Comparison of ENCODE assay signal across 23 cellular contexts in the genomic region with DNA sequence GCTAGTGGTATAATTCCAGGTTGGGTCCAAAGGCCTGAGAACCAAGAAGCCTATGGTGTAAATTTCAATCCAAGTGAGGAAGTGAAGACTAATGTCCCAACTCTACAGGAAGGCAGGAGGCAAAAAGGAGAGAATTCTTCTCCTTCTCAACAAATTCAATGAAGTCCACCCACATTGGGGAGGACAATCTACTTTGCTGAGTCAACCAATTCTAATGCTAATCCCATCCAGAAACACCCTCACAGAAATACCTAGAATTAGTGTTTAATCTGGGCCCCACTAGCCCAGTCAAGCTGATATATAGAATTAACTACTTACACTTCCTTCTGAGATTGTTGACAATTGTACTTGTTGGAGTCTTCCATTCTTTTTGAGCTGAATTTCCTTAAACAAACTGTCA.
DNase-seq lines count a peak whose midpoint lies in the region; ATAC-seq, FAIRE-seq and TF ChIP-seq lines count a peak whose summit lies in the region.
"Had no signal": no experiment of that assay in that cellular context is flagged by ENCODE, and none has a peak within 500 bp of the region (broad histone marks: within the 10 kb centered on the region; RNA-seq: fewer than 3 reads in every experiment).

No MANE protein-coding gene starts in this region.

- H3K79me2 ChIP-seq in HepG2 (ENCODE audit: insufficient read depth, low read length) (no peaks in the 10 kb centered on the region), K562 (ENCODE audit: control insufficient read depth, insufficient read depth, low read length) (peaks cover 5% of the 10 kb centered on the region; the same call in 2 of the 3 replicates)

- H3K4me1 ChIP-seq in HepG2 (ENCODE audit: insufficient read depth, low read length) (no peaks in the 10 kb centered on the region), right lobe of liver (no peaks in the 10 kb centered on the region), K562 (replicated peaks in 1 of 2; ENCODE audit: control insufficient read depth in 2 of 2, insufficient read depth in 2 of 2, low read length in 2 of 2) (no peaks in the 10 kb centered on the region)
- H3K4me1 ChIP-seq: BE2C, BLaER1 had no signal

- POLR2A ChIA-PET in HepG2 (lab: Yijun Ruan, JAX) (no interaction called here), K562 (lab: Yijun Ruan, JAX) (no interaction called here)

- no peak for TF ChIP-seq CTCF in HepG2 (CRISPR knock-in tag; IDR thresholded peaks at IDR 0.05)
- TF ChIP-seq CTCF in right lobe of liver (IDR thresholded peaks at IDR 0.05): no peak
- TF ChIP-seq CTCF in K562 (IDR thresholded peaks at IDR 0.05 in 2 of 3, conservative IDR thresholded peaks at IDR 0.05 in 1 of 3; ENCODE audit: insufficient read depth in 2 of 3, low read depth in 1 of 3, low read length in 3 of 3): no peak

- TF ChIP-seq RAD21 in HepG2 (CRISPR knock-in tag; IDR thresholded peaks at IDR 0.05): no peak
- TF ChIP-seq RAD21 in K562 (CRISPR knock-in tag; conservative IDR thresholded peaks at IDR 0.05 in 1 of 2, IDR thresholded peaks at IDR 0.05 in 1 of 2): no peak

- ATAC-seq in HepG2 (no peak), right lobe of liver (no peak), K562 (no peak)
- ATAC-seq: GM12878 had no signal

- CTCF ChIA-PET in HepG2 (lab: Yijun Ruan, JAX; ENCODE audit: low intra/inter-chr PET ratio, low total read pairs) (no interaction called here), K562 (lab: Yijun Ruan, JAX; ENCODE audit: low intra/inter-chr PET ratio) (no interaction called here)

- DNase-seq in HepG2 (ENCODE audit: low spot score) (no peak), right lobe of liver (no peak), K562 (ENCODE audit: extremely low read depth in 1 of 4, low spot score in 3 of 4) (no peak), SKM-1 treated with dmso at 0.1 percent for 144 hours (lab: John Stamatoyannopoulos, UW; ENCODE audit: unreplicated experiment) (no peak)
- DNase-seq in stimulated activated CD4-positive, alpha-beta T cell treated with anti-CD3 and anti-CD28 coated beads, Interleukin-12 subunit alpha, Interleukin-12 subunit beta, amount 100 ng/mL, for 4 hours: no peak
- DNase-seq: ACHN; BE2C; C1 segment of cervical spinal cord; CD4-positive, alpha-beta memory T cell; CD4-positive, CD25-positive, alpha-beta regulatory T cell; CD8-positive, alpha-beta memory T cell; COR-L47; DMS 273 treated with DMSO at 0.1 percent for 48 hours; DMS153; DMS79; DND-41; EL; GDM1 had no signal

- H3K27me3 ChIP-seq in HepG2 (ENCODE audit: control insufficient read depth in 1 of 2, insufficient read depth in 2 of 2, low read length in 2 of 2) (no peaks in the 10 kb centered on the region), right lobe of liver (no peaks in the 10 kb centered on the region), K562 (ENCODE audit: control insufficient read depth in 2 of 2, insufficient read depth in 2 of 2, low read length in 2 of 2) (no peaks in the 10 kb centered on the region)
- H3K27me3 ChIP-seq: BE2C, BLaER1 had no signal

- H3K9me1 ChIP-seq in K562 (ENCODE audit: control insufficient read depth, insufficient read depth, low read length): no peaks in the 10 kb centered on the region

- H2AFZ ChIP-seq in HepG2 (ENCODE audit: low read length) (no peak overlapping the region), K562 (ENCODE audit: low read depth, low read length) (no peak overlapping the region)

- FAIRE-seq in HepG2 (lab: Jason Lieb, UNC) (no peak), K562 (lab: Jason Lieb, UNC) (no peak)
- FAIRE-seq: GM12878, GM12892, GM18507 had no signal

- TF ChIP-seq POLR2A in HepG2 (IDR thresholded peaks at IDR 0.05; ENCODE audit: insufficient read depth in 1 of 2, low read depth in 2 of 2, low read length in 2 of 2): no peak
- TF ChIP-seq POLR2A in right lobe of liver (IDR thresholded peaks at IDR 0.05): no peak
- no peak for TF ChIP-seq POLR2A in K562 (conservative IDR thresholded peaks at IDR 0.05)

- in situ Hi-C loops in HepG2 (cut with HindIII; ENCODE audit: extremely low pct_ligation_motif_present, low pct_unique_long_range_greater_than_20kb) (no loop called here), K562 (cut with MboI) (no loop called here)

- H3K27ac ChIP-seq in HepG2 (ENCODE audit: extremely low read length, insufficient read depth, low read length): no peak overlapping the region
- no peak overlapping the region for H3K27ac ChIP-seq in right lobe of liver
- H3K27ac ChIP-seq in K562 (ENCODE audit: extremely low read depth, low read depth, low read length): no peak overlapping the region
- H3K27ac ChIP-seq: 22Rv1, BLaER1 had no signal

- H3K4me3 ChIP-seq in HepG2 (replicated peaks in 1 of 3; ENCODE audit: insufficient read depth in 1 of 3, low read depth in 2 of 3, low read length in 3 of 3) (no peak overlapping the region), right lobe of liver (no peak overlapping the region), K562 (no peak overlapping the region)
- H3K4me3 ChIP-seq: BLaER1, GM12878 had no signal

- H3K9me3 ChIP-seq in HepG2 (ENCODE audit: low read length) (peaks cover 5% of the 10 kb centered on the region; the same call in 1 of the 2 replicates), right lobe of liver (no peaks in the 10 kb centered on the region), K562 (replicated peaks; ENCODE audit: control insufficient read depth, insufficient read depth, low read depth, low read length) (no peaks in the 10 kb centered on the region)
- H3K9me3 ChIP-seq: BE2C, BLaER1 had no signal

- intact Hi-C loops in HepG2 (cut with micrococcal nuclease; ENCODE audit: unreplicated experiment): no loop called here
- intact Hi-C loops in right lobe of liver (cut with DNase I): no loop called here
- intact Hi-C loops in K562 (cut with micrococcal nuclease): no loop called here

- H3K9ac ChIP-seq in HepG2 (ENCODE audit: insufficient read depth, low read depth, low read length) (no peak overlapping the region), K562 (ENCODE audit: insufficient read depth in 1 of 2, low read depth in 2 of 2, low read length in 2 of 2) (no peak overlapping the region)
- H3K9ac ChIP-seq: BLaER1 had no signal

- H4K20me1 ChIP-seq in HepG2 (ENCODE audit: insufficient read depth, low read length): no peaks in the 10 kb centered on the region
- H4K20me1 ChIP-seq in K562 (replicated peaks; ENCODE audit: control insufficient read depth, insufficient read depth, low read length): no peaks in the 10 kb centered on the region
- H4K20me1 ChIP-seq: BLaER1 had no signal

- H3K4me2 ChIP-seq in HepG2 (ENCODE audit: low read depth, low read length) (no peak overlapping the region), K562 (ENCODE audit: insufficient read depth, low read length) (no peak overlapping the region)
- H3K4me2 ChIP-seq: BLaER1 had no signal

- H3K36me3 ChIP-seq in HepG2 (replicated peaks in 1 of 2; ENCODE audit: control insufficient read depth in 1 of 2, insufficient read depth in 2 of 2, low read length in 2 of 2) (no peaks in the 10 kb centered on the region), right lobe of liver (no peaks in the 10 kb centered on the region), K562 (ENCODE audit: control insufficient read depth, insufficient read depth, low read length) (peaks cover 20% of the 10 kb centered on the region; the same call in 1 of the 3 replicates)
- H3K36me3 ChIP-seq: BE2C, BLaER1 had no signal

- TF ChIP-seq EP300 in HepG2 (IDR thresholded peaks at IDR 0.05; ENCODE audit: low read depth in 2 of 2, low read length in 2 of 2) (no peak), HepG2 (CRISPR knock-in tag; IDR thresholded peaks at IDR 0.05; ENCODE audit: borderline replicate concordance) (no peak), K562 (IDR thresholded peaks at IDR 0.05; ENCODE audit: low read length) (no peak)

- BruUV-seq in HepG2 (replicated peaks; lab: Mats Ljungman, UMichigan) (no TSS peak), K562 (replicated peaks; lab: Mats Ljungman, UMichigan) (no TSS peak)

TF ChIP-seq in HepG2, 621 proteins besides CTCF, POLR2A, EP300 and RAD21 (continues in another document):
- TF ChIP-seq MAFF (IDR thresholded peaks at IDR 0.05; ENCODE audit: low read depth, low read length): 0 out of 2 replicates have a peak, but pooled peaks have one; percentile 21

TF ChIP-seq in K562, 482 proteins besides CTCF, POLR2A, EP300 and RAD21:
- TF ChIP-seq ZNF316 (IDR thresholded peaks at IDR 0.05) (peak; percentile 76), C11orf30 (IDR thresholded peaks at IDR 0.05; ENCODE audit: low read depth) (peak; percentile 58; the same call in 1 of the 2 replicates), BCL6 (CRISPR knock-in tag; IDR thresholded peaks at IDR 0.05) (no peak), ZNF561 (CRISPR knock-in tag; conservative IDR thresholded peaks at IDR 0.05) (no peak), FOXP1 (CRISPR knock-in tag; IDR thresholded peaks at IDR 0.05) (no peak), ATF7 (IDR thresholded peaks at IDR 0.05) (no peak), SIN3A (IDR thresholded peaks at IDR 0.05; ENCODE audit: borderline replicate concordance in 2 of 2, control insufficient read depth in 1 of 2, low read depth in 2 of 2, low read length in 2 of 2) (no peak), MAFG (tag; conservative IDR thresholded peaks at IDR 0.05) (peak; percentile 38; the same call in 1 of the 2 replicates), ZNF263 (CRISPR knock-in tag; IDR thresholded peaks at IDR 0.05; ENCODE audit: borderline replicate concordance) (no peak), BACH1 (tag; IDR thresholded peaks at IDR 0.05) (no peak), ZNF133 (CRISPR knock-in tag; IDR thresholded peaks at IDR 0.05) (no peak)
- TF ChIP-seq, protein P1, sequence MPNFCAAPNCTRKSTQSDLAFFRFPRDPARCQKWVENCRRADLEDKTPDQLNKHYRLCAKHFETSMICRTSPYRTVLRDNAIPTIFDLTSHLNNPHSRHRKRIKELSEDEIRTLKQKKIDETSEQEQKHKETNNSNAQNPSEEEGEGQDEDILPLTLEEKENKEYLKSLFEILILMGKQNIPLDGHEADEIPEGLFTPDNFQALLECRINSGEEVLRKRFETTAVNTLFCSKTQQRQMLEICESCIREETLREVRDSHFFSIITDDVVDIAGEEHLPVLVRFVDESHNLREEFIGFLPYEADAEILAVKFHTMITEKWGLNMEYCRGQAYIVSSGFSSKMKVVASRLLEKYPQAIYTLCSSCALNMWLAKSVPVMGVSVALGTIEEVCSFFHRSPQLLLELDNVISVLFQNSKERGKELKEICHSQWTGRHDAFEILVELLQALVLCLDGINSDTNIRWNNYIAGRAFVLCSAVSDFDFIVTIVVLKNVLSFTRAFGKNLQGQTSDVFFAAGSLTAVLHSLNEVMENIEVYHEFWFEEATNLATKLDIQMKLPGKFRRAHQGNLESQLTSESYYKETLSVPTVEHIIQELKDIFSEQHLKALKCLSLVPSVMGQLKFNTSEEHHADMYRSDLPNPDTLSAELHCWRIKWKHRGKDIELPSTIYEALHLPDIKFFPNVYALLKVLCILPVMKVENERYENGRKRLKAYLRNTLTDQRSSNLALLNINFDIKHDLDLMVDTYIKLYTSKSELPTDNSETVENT (CRISPR knock-in tag; IDR thresholded peaks at IDR 0.05): no peak
